12 cellular contexts compared by ENCODE assay signal in genomic region chr2:117536139-117536538, GRCh38.
A peak's percentile ranks its signal among the peaks of the same experiment; 100 is the strongest.
DNase-seq lines count a peak whose midpoint lies in the region; ATAC-seq and TF ChIP-seq lines count a peak whose summit lies in the region.
"Had no signal": no experiment of that assay in that cellular context is flagged by ENCODE, and none has a peak within 500 bp of the region (broad histone marks: within the 10 kb centered on the region; RNA-seq: fewer than 3 reads in every experiment).

No MANE protein-coding gene starts in this region.

- DNase-seq in left ventricle myocardium inferior = no peak
- no peak for DNase-seq in Right ventricle myocardium superior
- DNase-seq in OCI-M1 (lab: John Stamatoyannopoulos, UW) = peak; percentile 13
- DNase-seq in iPS-NIHi7 (ENCODE audit: extremely low spot score) = peak; percentile 65
- DNase-seq in GM19240 (ENCODE audit: insufficient read length, low spot score) = no peak
- no peak for DNase-seq in NCI-H2081 treated with DMSO at 0.1 percent for 48 hours (lab: John Stamatoyannopoulos, UW)
- no peak for DNase-seq in activated CD4-positive, alpha-beta T cell treated with anti-CD3 and anti-CD28 coated beads, Interleukin-2, amount 10 ng/mL, durations not matched to agents 7 days and 5 days
- DNase-seq: CD4-positive, CD25-positive, alpha-beta regulatory T cell; hippocampal formation; NCI-H524 treated with DMSO at 0.1 percent for 48 hours had no signal

- POLR2A ChIA-PET in activated CD4-positive, alpha-beta T cell treated with anti-CD3 and anti-CD28 coated beads, Interleukin-2, amount 10 ng/mL, durations not matched to agents 7 days and 5 days (lab: Charles Lee) = no interaction called here

- TF ChIP-seq CTCF in left ventricle myocardium inferior (IDR thresholded peaks at IDR 0.05; ENCODE audit: borderline replicate concordance) = peak; percentile 43

- no peak overlapping the region for H3K4me3 Mint-ChIP-seq in activated CD4-positive, alpha-beta T cell treated with anti-CD3 and anti-CD28 coated beads, Interleukin-2, amount 10 ng/mL, durations not matched to agents 7 days and 5 days
- H3K4me3 Mint-ChIP-seq: CD4-positive, CD25-positive, alpha-beta regulatory T cell; dendritic cell treated with granulocyte-macrophage colony-stimulating factor and Interleukin-4, amounts not matched to agents 40 ng/mL and 50 ng/mL, for 4 days had no signal

- H3K36me3 ChIP-seq in left ventricle myocardium inferior = no peaks in the 10 kb centered on the region

- H3K4me1 ChIP-seq in left ventricle myocardium inferior = no peaks in the 10 kb centered on the region

- no peaks in the 10 kb centered on the region for H3K27me3 ChIP-seq in left ventricle myocardium inferior (ENCODE audit: low read depth)

- no peaks in the 10 kb centered on the region for H3K27me3 Mint-ChIP-seq in activated CD4-positive, alpha-beta T cell treated with anti-CD3 and anti-CD28 coated beads, Interleukin-2, amount 10 ng/mL, durations not matched to agents 7 days and 5 days
- H3K27me3 Mint-ChIP-seq: CD4-positive, CD25-positive, alpha-beta regulatory T cell; dendritic cell treated with granulocyte-macrophage colony-stimulating factor and Interleukin-4, amounts not matched to agents 40 ng/mL and 50 ng/mL, for 4 days had no signal

- ATAC-seq in Right ventricle myocardium superior (ENCODE audit: poor library complexity) = no peak
- no peak for ATAC-seq in HG02852 (IDR thresholded peaks at IDR 0.05; ENCODE audit: unreplicated experiment)

- H3K9me3 Mint-ChIP-seq in activated CD4-positive, alpha-beta T cell treated with anti-CD3 and anti-CD28 coated beads, Interleukin-2, amount 10 ng/mL, durations not matched to agents 7 days and 5 days = no peaks in the 10 kb centered on the region

- H3K4me1 Mint-ChIP-seq in activated CD4-positive, alpha-beta T cell treated with anti-CD3 and anti-CD28 coated beads, Interleukin-2, amount 10 ng/mL, durations not matched to agents 7 days and 5 days = no peaks in the 10 kb centered on the region
- H3K4me1 Mint-ChIP-seq: CD4-positive, CD25-positive, alpha-beta regulatory T cell had no signal

- intact Hi-C loops in left ventricle myocardium inferior (cut with micrococcal nuclease) (no loop called here), Right ventricle myocardium superior (cut with DNase I) (no loop called here)

- H3K4me3 ChIP-seq in left ventricle myocardium inferior = no peak overlapping the region

- H3K27ac ChIP-seq in left ventricle myocardium inferior (replicated peaks) = no peak overlapping the region

- H3K27ac Mint-ChIP-seq in activated CD4-positive, alpha-beta T cell treated with anti-CD3 and anti-CD28 coated beads, Interleukin-2, amount 10 ng/mL, durations not matched to agents 7 days and 5 days = no peak overlapping the region
- H3K27ac Mint-ChIP-seq: CD4-positive, CD25-positive, alpha-beta regulatory T cell; dendritic cell treated with granulocyte-macrophage colony-stimulating factor and Interleukin-4, amounts not matched to agents 40 ng/mL and 50 ng/mL, for 4 days had no signal

- H3K9me3 ChIP-seq in left ventricle myocardium inferior (replicated peaks) = peaks cover 33% of the 10 kb centered on the region

- CTCF ChIA-PET in activated CD4-positive, alpha-beta T cell treated with anti-CD3 and anti-CD28 coated beads, Interleukin-2, amount 10 ng/mL, durations not matched to agents 7 days and 5 days (lab: Charles Lee) = interaction anchor here (1.5 kb wide), 1 partner anchor 9 kb away, joined by 6 read pairs; no protein-coding TSS in a partner anchor

- H3K36me3 Mint-ChIP-seq in activated CD4-positive, alpha-beta T cell treated with anti-CD3 and anti-CD28 coated beads, Interleukin-2, amount 10 ng/mL, durations not matched to agents 7 days and 5 days (ENCODE audit: low read depth) = no peaks in the 10 kb centered on the region
- H3K36me3 Mint-ChIP-seq: CD4-positive, CD25-positive, alpha-beta regulatory T cell had no signal

Comparison
In these comparisons a context has a peak if more than half of its experiments do, and no peak if none do; other contexts are left out.
1. DNase-seq: peak in OCI-M1 (single experiment) and iPS-NIHi7 (single experiment); none in left ventricle myocardium inferior (single experiment), Right ventricle myocardium superior (single experiment), GM19240 (single experiment), NCI-H2081 treated with DMSO at 0.1 percent for 48 hours (single experiment) and activated CD4-positive, alpha-beta T cell treated with anti-CD3 and anti-CD28 coated beads, Interleukin-2, amount 10 ng/mL, durations not matched to agents 7 days and 5 days (single experiment).